Comparison of ENCODE assay signal across 15 cellular contexts in the genomic region with DNA sequence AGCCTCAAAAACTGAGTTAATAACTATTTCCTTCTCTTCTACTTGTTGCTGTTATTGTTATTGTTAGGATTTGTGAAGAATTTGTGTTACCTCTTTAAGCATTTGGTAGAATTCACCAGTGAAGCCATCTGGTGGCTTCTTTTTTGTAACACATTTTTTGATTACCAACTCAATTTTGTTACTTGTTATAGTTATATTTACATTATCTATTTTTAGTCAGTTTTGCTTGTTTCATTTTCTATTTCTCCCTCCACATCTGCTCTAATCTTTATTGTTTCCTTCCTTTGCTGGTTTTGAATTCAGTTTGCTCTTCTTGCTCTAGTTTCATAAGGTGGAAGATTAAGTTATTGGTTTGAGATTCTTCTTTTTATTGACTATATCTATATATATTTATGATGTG. TPM values are rescaled to one million over a fixed set of nuclear protein-coding genes. Genes with fewer than 3 reads are reported as not detected.
DNase-seq lines count a peak whose midpoint lies in the region; ATAC-seq and TF ChIP-seq lines count a peak whose summit lies in the region.
"Had no signal": no experiment of that assay in that cellular context is flagged by ENCODE, and none has a peak within 500 bp of the region (broad histone marks: within the 10 kb centered on the region; RNA-seq: fewer than 3 reads in every experiment).

No MANE protein-coding gene starts in this region.

- H3K27ac Mint-ChIP-seq in CD4-positive, CD25-positive, alpha-beta regulatory T cell = peak overlapping the region in 2 of 3 donors; percentile 0 to 58
- peak overlapping the region; percentile 63 for H3K27ac Mint-ChIP-seq in activated naive CD8-positive, alpha-beta T cell treated with anti-CD3 and anti-CD28 coated beads, Interleukin-2, amount 50 U/mL, for 24 hours

- no peaks in the 10 kb centered on the region for H3K27me3 ChIP-seq in CD4-positive, CD25-positive, alpha-beta regulatory T cell (ENCODE audit: control insufficient read depth, insufficient read depth, low read length)
- no peaks in the 10 kb centered on the region for H3K27me3 ChIP-seq in Karpas-422 (ENCODE audit: low read length)
- H3K27me3 ChIP-seq in adrenal gland = no peaks in the 10 kb centered on the region
- H3K27me3 ChIP-seq: foreskin keratinocyte, ovary, suprapubic skin had no signal

- H3K27ac ChIP-seq in CD4-positive, CD25-positive, alpha-beta regulatory T cell (ENCODE audit: insufficient read depth, low read length, poor library complexity, severe bottlenecking) = no peak overlapping the region
- H3K27ac ChIP-seq in Karpas-422 (ENCODE audit: low read length) = peak overlapping the region; percentile 70
- H3K27ac ChIP-seq in adrenal gland = no peak overlapping the region
- H3K27ac ChIP-seq: foreskin keratinocyte, ovary, suprapubic skin had no signal

- H4K20me1 ChIP-seq in Karpas-422 (ENCODE audit: insufficient read depth, low read depth, low read length) = no peaks in the 10 kb centered on the region

- intact Hi-C loops in adrenal gland (cut with DNase I) = loop anchor here in 1 of 2 donors (10.0 kb wide), 1 partner anchor 227 kb away; no protein-coding TSS in a partner anchor

- TF ChIP-seq POLR2A in erythroblast (IDR thresholded peaks at IDR 0.05; ENCODE audit: low read length) (no peak), adrenal gland (IDR thresholded peaks at IDR 0.05) (no peak)

- H3K4me2 ChIP-seq in Karpas-422 (ENCODE audit: low read depth, low read length, poor library complexity, severe bottlenecking) = peak overlapping the region; percentile 48

- peak in 1 of 2 donors; percentile 36 for ATAC-seq in CD4-positive, CD25-positive, alpha-beta regulatory T cell (ENCODE audit: low read depth in 2 of 2)
- ATAC-seq in GM18909 (IDR thresholded peaks at IDR 0.05; ENCODE audit: poor library complexity, unreplicated experiment) = peak; percentile 39
- ATAC-seq in activated naive CD8-positive, alpha-beta T cell treated with anti-CD3 and anti-CD28 coated beads, Interleukin-2, amount 50 U/mL, for 24 hours = no peak
- no peak for ATAC-seq in HG02970 (IDR thresholded peaks at IDR 0.05; ENCODE audit: low FRiP score, unreplicated experiment)
- ATAC-seq: foreskin keratinocyte, left ventricle myocardium superior had no signal

- in situ Hi-C loops in G401 (cut with HindIII; ENCODE audit: low sequenced_read_pairs) = no loop called here

- H3K9ac ChIP-seq in Karpas-422 (ENCODE audit: low read length) = peak overlapping the region; percentile 11

- H3K4me1 ChIP-seq in CD4-positive, CD25-positive, alpha-beta regulatory T cell (ENCODE audit: control insufficient read depth, insufficient read depth, low read length, poor library complexity, severe bottlenecking) = peaks cover 14% of the 10 kb centered on the region
- H3K4me1 ChIP-seq in Karpas-422 (ENCODE audit: low read length) (peaks cover 41% of the 10 kb centered on the region), adrenal gland (replicated peaks in 1 of 2) (no peaks in the 10 kb centered on the region)
- H3K4me1 ChIP-seq: foreskin keratinocyte had no signal

- H3K36me3 ChIP-seq in CD4-positive, CD25-positive, alpha-beta regulatory T cell (ENCODE audit: control insufficient read depth, insufficient read depth, low read length) = no peaks in the 10 kb centered on the region
- H3K36me3 ChIP-seq in Karpas-422 (ENCODE audit: insufficient read depth, low read length) = no peaks in the 10 kb centered on the region
- no peaks in the 10 kb centered on the region for H3K36me3 ChIP-seq in adrenal gland (replicated peaks in 1 of 2)
- H3K36me3 ChIP-seq: ovary, suprapubic skin had no signal

- peak in 1 of 3 donors; percentile 39 for DNase-seq in CD4-positive, CD25-positive, alpha-beta regulatory T cell
- no peak for DNase-seq in Karpas-422
- DNase-seq in activated naive CD8-positive, alpha-beta T cell treated with anti-CD3 and anti-CD28 coated beads, Interleukin-2, amount 50 U/mL, for 24 hours = no peak
- no peak for DNase-seq in erythroblast (lab: John Stamatoyannopoulos, UW)
- no peak for DNase-seq in G401 (ENCODE audit: low spot score)
- no peak for DNase-seq in adrenal gland
- DNase-seq: activated effector memory CD4-positive, alpha-beta T cell treated with anti-CD3 and anti-CD28 coated beads, Interleukin-2, amount 50 U/mL, for 16 hours; foreskin keratinocyte; left ventricle myocardium superior; NCI-H510A; ovary had no signal

- H3K27me3 Mint-ChIP-seq in CD4-positive, CD25-positive, alpha-beta regulatory T cell = no peaks in the 10 kb centered on the region
- no peaks in the 10 kb centered on the region for H3K27me3 Mint-ChIP-seq in activated naive CD8-positive, alpha-beta T cell treated with anti-CD3 and anti-CD28 coated beads, Interleukin-2, amount 50 U/mL, for 24 hours

- peak overlapping the region; percentile 79 for H2AFZ ChIP-seq in Karpas-422 (ENCODE audit: low read length)

- peak overlapping the region; percentile 7 to 42 (median 27) for H3K4me3 Mint-ChIP-seq in CD4-positive, CD25-positive, alpha-beta regulatory T cell
- peak overlapping the region; percentile 55 for H3K4me3 Mint-ChIP-seq in activated naive CD8-positive, alpha-beta T cell treated with anti-CD3 and anti-CD28 coated beads, Interleukin-2, amount 50 U/mL, for 24 hours

- no peak for TF ChIP-seq CTCF in adrenal gland (IDR thresholded peaks at IDR 0.05)

- peaks cover 8 to 28% (median 22%) of the 10 kb centered on the region in 4 donors for H3K4me1 Mint-ChIP-seq in CD4-positive, CD25-positive, alpha-beta regulatory T cell
- peaks cover 30% of the 10 kb centered on the region for H3K4me1 Mint-ChIP-seq in activated naive CD8-positive, alpha-beta T cell treated with anti-CD3 and anti-CD28 coated beads, Interleukin-2, amount 50 U/mL, for 24 hours

- H3K36me3 Mint-ChIP-seq in CD4-positive, CD25-positive, alpha-beta regulatory T cell = no peaks in the 10 kb centered on the region
- no peaks in the 10 kb centered on the region for H3K36me3 Mint-ChIP-seq in activated naive CD8-positive, alpha-beta T cell treated with anti-CD3 and anti-CD28 coated beads, Interleukin-2, amount 50 U/mL, for 24 hours (ENCODE audit: low read depth)

- peak overlapping the region; percentile 56 for H3K4me3 ChIP-seq in CD4-positive, CD25-positive, alpha-beta regulatory T cell (ENCODE audit: low read depth, low read length)
- H3K4me3 ChIP-seq in Karpas-422 (ENCODE audit: low read length) (0 out of 2 replicates have a peak overlapping the region, but pooled peaks have one; percentile 19), adrenal gland (no peak overlapping the region)
- H3K4me3 ChIP-seq: ovary, suprapubic skin had no signal

- no peaks in the 10 kb centered on the region for H3K79me2 ChIP-seq in Karpas-422 (ENCODE audit: low read length)

- H3K9me3 Mint-ChIP-seq in CD4-positive, CD25-positive, alpha-beta regulatory T cell = no peaks in the 10 kb centered on the region
- H3K9me3 Mint-ChIP-seq in activated naive CD8-positive, alpha-beta T cell treated with anti-CD3 and anti-CD28 coated beads, Interleukin-2, amount 50 U/mL, for 24 hours = no peaks in the 10 kb centered on the region

- H3K9me2 ChIP-seq in Karpas-422 (replicated peaks; ENCODE audit: insufficient read depth, low read length) = no peaks in the 10 kb centered on the region

- H3K9me3 ChIP-seq in CD4-positive, CD25-positive, alpha-beta regulatory T cell (ENCODE audit: control insufficient read depth in 2 of 2, low read length in 2 of 2) = no peaks in the 10 kb centered on the region
- H3K9me3 ChIP-seq in Karpas-422 (ENCODE audit: low read length) (no peaks in the 10 kb centered on the region), adrenal gland (replicated peaks in 1 of 3) (no peaks in the 10 kb centered on the region)
- H3K9me3 ChIP-seq: ovary, suprapubic skin had no signal

RNA-seq across cellular contexts. Expression of a gene that starts 3.7 kb away (rescaled TPM):
- total RNA-seq in CD4-positive, CD25-positive, alpha-beta regulatory T cell = not detected
- not detected for polyA plus RNA-seq in CD4-positive, CD25-positive, alpha-beta regulatory T cell
- 1.1 TPM in 1 of 2 replicates, not detected in the other for total RNA-seq in Karpas-422 (2014; rRNA removed; shearing (Covaris generic); ENCODE audit: low replicate concordance)
- total RNA-seq in G401 (2014; rRNA removed; shearing (Covaris generic)) = not detected in 2 replicates
- total RNA-seq in adrenal gland = not detected
- polyA plus RNA-seq in adrenal gland = not detected
- total RNA-seq: foreskin keratinocyte; suprapubic skin; T-helper 1 cell treated with Interleukin-12 subunit alpha and Interleukin-12 subunit beta and Interleukin-4 antibody, amounts not matched to agents 30 ng/mL and 1 ng/mL, for 36 hours had no signal
- polyA plus RNA-seq: foreskin keratinocyte had no signal

RNA-seq across cellular contexts. Expression of a gene that starts 35.2 kb away (rescaled TPM):
- total RNA-seq in CD4-positive, CD25-positive, alpha-beta regulatory T cell = 2.8 TPM
- polyA plus RNA-seq in CD4-positive, CD25-positive, alpha-beta regulatory T cell = 1 to 10 TPM; 1.9 to 4.8 (median 3.4) TPM
- not detected in 2 replicates for total RNA-seq in Karpas-422 (2014; rRNA removed; shearing (Covaris generic); ENCODE audit: low replicate concordance)
- total RNA-seq in G401 (2014; rRNA removed; shearing (Covaris generic)) = not detected in 2 replicates
- total RNA-seq in adrenal gland = 10 to 100 TPM in 1 of 8 donors, 1 to 10 TPM in 6, not detected in 1; 1.3 to 11.3 (median 3.2) TPM
- 10 to 100 TPM in 1 of 3 donors, 1 to 10 TPM in 2; 3.3 to 20.7 (median 5.1) TPM for polyA plus RNA-seq in adrenal gland

Comparison
In these comparisons a context has a peak if more than half of its experiments do, and no peak if none do; other contexts are left out.
1. H3K4me3 ChIP-seq: peak in CD4-positive, CD25-positive, alpha-beta regulatory T cell (single experiment) and Karpas-422 (single experiment); none in adrenal gland (0 of 4).